Comparison of ENCODE assay signal across 11 cellular contexts in the genomic region with DNA sequence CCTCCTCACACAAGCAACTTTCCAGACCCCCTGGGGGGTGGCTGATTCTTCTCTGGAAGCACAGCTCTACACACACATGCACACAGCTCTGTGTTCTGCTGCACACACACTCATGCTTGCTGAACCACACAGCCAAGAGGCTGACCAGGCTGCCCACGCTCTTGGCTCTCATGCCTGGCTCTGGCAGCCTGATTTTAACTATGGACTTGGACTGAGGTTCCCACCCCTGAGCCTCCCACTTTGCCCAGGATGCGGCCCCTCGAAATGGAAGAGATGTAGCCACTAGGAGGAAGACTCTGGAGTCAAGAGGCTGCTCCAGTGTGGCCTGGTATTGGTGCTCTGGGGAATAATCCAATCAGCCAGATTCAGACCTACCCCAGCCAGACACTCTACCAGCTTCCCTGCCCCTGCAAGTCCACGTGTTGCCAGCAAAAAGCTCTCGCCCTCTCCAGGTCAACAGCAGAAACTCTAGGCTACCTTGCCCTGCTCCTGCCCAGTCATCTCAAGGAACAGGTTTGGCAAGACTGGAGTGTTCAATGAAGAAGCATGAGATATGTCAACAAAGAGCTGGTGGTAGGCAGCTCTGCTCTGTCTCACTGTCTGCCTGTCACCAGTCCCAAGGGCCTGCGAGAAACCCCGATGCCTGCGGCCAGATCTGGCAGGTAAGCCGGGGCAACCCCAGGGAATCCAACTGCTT. TPM values are rescaled to one million over a fixed set of nuclear protein-coding genes. Genes with fewer than 3 reads are reported as not detected.
A peak's percentile ranks its signal among the peaks of the same experiment; 100 is the strongest.
DNase-seq lines count a peak whose midpoint lies in the region; ATAC-seq and TF ChIP-seq lines count a peak whose summit lies in the region.
"Had no signal": no experiment of that assay in that cellular context is flagged by ENCODE, and none has a peak within 500 bp of the region (broad histone marks: within the 10 kb centered on the region; RNA-seq: fewer than 3 reads in every experiment).

No MANE protein-coding gene starts in this region.

- no peaks in the 10 kb centered on the region for H3K27me3 Mint-ChIP-seq in activated T-helper 1 cell treated with anti-CD3 and anti-CD28 coated beads, Interleukin-12 subunit alpha, Interleukin-12 subunit beta, Interleukin-2, Interleukin-4 antibody, amounts not matched to agents 30 ng/mL and 10 ng/mL and 1 ng/mL, durations not matched to agents 14 hours and 24 hours and 36 hours (ENCODE audit: insufficient read depth)
- H3K27me3 Mint-ChIP-seq in memory B cell = no peaks in the 10 kb centered on the region

- H3K9me3 Mint-ChIP-seq in activated T-helper 1 cell treated with anti-CD3 and anti-CD28 coated beads, Interleukin-12 subunit alpha, Interleukin-12 subunit beta, Interleukin-2, Interleukin-4 antibody, amounts not matched to agents 30 ng/mL and 10 ng/mL and 1 ng/mL, durations not matched to agents 14 hours and 24 hours and 36 hours = no peaks in the 10 kb centered on the region
- H3K9me3 Mint-ChIP-seq in memory B cell = no peaks in the 10 kb centered on the region

- no peaks in the 10 kb centered on the region for H3K9me3 ChIP-seq in left ventricle myocardium inferior (replicated peaks)
- no peaks in the 10 kb centered on the region for H3K9me3 ChIP-seq in right atrium auricular region

- H3K4me3 ChIP-seq in left ventricle myocardium inferior = no peak overlapping the region
- no peak overlapping the region for H3K4me3 ChIP-seq in right atrium auricular region

- H3K27ac ChIP-seq in left ventricle myocardium inferior (replicated peaks) (peak overlapping the region; percentile 87), right atrium auricular region (no peak overlapping the region)

- peak overlapping the region; percentile 23 for H3K27ac Mint-ChIP-seq in activated T-helper 1 cell treated with anti-CD3 and anti-CD28 coated beads, Interleukin-12 subunit alpha, Interleukin-12 subunit beta, Interleukin-2, Interleukin-4 antibody, amounts not matched to agents 30 ng/mL and 10 ng/mL and 1 ng/mL, durations not matched to agents 14 hours and 24 hours and 36 hours
- peak overlapping the region; percentile 53 for H3K27ac Mint-ChIP-seq in memory B cell

- peaks cover 77% of the 10 kb centered on the region for H3K36me3 ChIP-seq in left ventricle myocardium inferior
- peaks cover 72% of the 10 kb centered on the region for H3K36me3 ChIP-seq in right atrium auricular region

- ATAC-seq in memory B cell (ENCODE audit: low read depth) = no peak
- no peak for ATAC-seq in HG02798 (IDR thresholded peaks at IDR 0.05; ENCODE audit: poor library complexity, unreplicated experiment)
- no peak for ATAC-seq in GM18517 (IDR thresholded peaks at IDR 0.05; ENCODE audit: unreplicated experiment)

- no peak for DNase-seq in left ventricle myocardium inferior
- no peak for DNase-seq in right atrium auricular region (ENCODE audit: low spot score)
- no peak for DNase-seq in activated T-helper 1 cell treated with anti-CD3 and anti-CD28 coated beads, Interleukin-12 subunit alpha, Interleukin-12 subunit beta, Interleukin-2, Interleukin-4 antibody, amounts not matched to agents 30 ng/mL and 10 ng/mL and 1 ng/mL, durations not matched to agents 14 hours and 24 hours and 36 hours (ENCODE audit: low spot score)
- DNase-seq in memory B cell (ENCODE audit: low spot score in 2 of 2) = no peak
- DNase-seq in activated effector memory CD4-positive, alpha-beta T cell treated with Interleukin-2 at 50 U/mL for 16 hours = no peak
- no peak for DNase-seq in T-helper 9 cell
- DNase-seq: mesenchymal stem cell, NCI-H2081 had no signal

- peaks cover 57% of the 10 kb centered on the region for H3K4me1 Mint-ChIP-seq in activated T-helper 1 cell treated with anti-CD3 and anti-CD28 coated beads, Interleukin-12 subunit alpha, Interleukin-12 subunit beta, Interleukin-2, Interleukin-4 antibody, amounts not matched to agents 30 ng/mL and 10 ng/mL and 1 ng/mL, durations not matched to agents 14 hours and 24 hours and 36 hours (ENCODE audit: low read depth)
- H3K4me1 Mint-ChIP-seq in memory B cell = peaks cover 24% of the 10 kb centered on the region

- H3K4me1 ChIP-seq in left ventricle myocardium inferior (peaks cover 57% of the 10 kb centered on the region), right atrium auricular region (peaks cover 0 to 28% of the 10 kb centered on the region in 2 donors)

- intact Hi-C loops in left ventricle myocardium inferior (cut with micrococcal nuclease) = no loop called here
- intact Hi-C loops in activated T-helper 1 cell treated with anti-CD3 and anti-CD28 coated beads, Interleukin-12 subunit alpha, Interleukin-12 subunit beta, Interleukin-2, Interleukin-4 antibody, amounts not matched to agents 30 ng/mL and 10 ng/mL and 1 ng/mL, durations not matched to agents 14 hours and 24 hours and 36 hours (cut with micrococcal nuclease) = no loop called here

- no peak overlapping the region for H3K4me3 Mint-ChIP-seq in activated T-helper 1 cell treated with anti-CD3 and anti-CD28 coated beads, Interleukin-12 subunit alpha, Interleukin-12 subunit beta, Interleukin-2, Interleukin-4 antibody, amounts not matched to agents 30 ng/mL and 10 ng/mL and 1 ng/mL, durations not matched to agents 14 hours and 24 hours and 36 hours
- no peak overlapping the region for H3K4me3 Mint-ChIP-seq in memory B cell

- H3K27me3 ChIP-seq in left ventricle myocardium inferior (ENCODE audit: low read depth) (no peaks in the 10 kb centered on the region), right atrium auricular region (no peaks in the 10 kb centered on the region)

- no peak for TF ChIP-seq CTCF in left ventricle myocardium inferior (IDR thresholded peaks at IDR 0.05; ENCODE audit: borderline replicate concordance)
- no peak for TF ChIP-seq CTCF in right atrium auricular region (IDR thresholded peaks at IDR 0.05)

- H3K36me3 Mint-ChIP-seq in activated T-helper 1 cell treated with anti-CD3 and anti-CD28 coated beads, Interleukin-12 subunit alpha, Interleukin-12 subunit beta, Interleukin-2, Interleukin-4 antibody, amounts not matched to agents 30 ng/mL and 10 ng/mL and 1 ng/mL, durations not matched to agents 14 hours and 24 hours and 36 hours (ENCODE audit: low read depth) = peaks cover 30% of the 10 kb centered on the region
- H3K36me3 Mint-ChIP-seq in memory B cell = peaks cover 29% of the 10 kb centered on the region

RNA-seq across cellular contexts. Expression of a gene that starts 8.8 kb away (rescaled TPM):
- total RNA-seq in left ventricle myocardium inferior (6.5 TPM), right atrium auricular region (10 to 100 TPM in 1 of 2 donors, 1 to 10 TPM in 1; 8.1 to 12.5 TPM)
- 5.6 and 8.8 TPM in 2 replicates for total RNA-seq in activated T-helper 1 cell treated with anti-CD3 and anti-CD28 coated beads, Interleukin-12 subunit alpha, Interleukin-12 subunit beta, Interleukin-2, Interleukin-4 antibody, amounts not matched to agents 30 ng/mL and 10 ng/mL and 1 ng/mL, durations not matched to agents 14 hours and 24 hours and 36 hours

RNA-seq across cellular contexts. Expression of a gene that starts 28.6 kb away (rescaled TPM):
- total RNA-seq in left ventricle myocardium inferior = 5.8 TPM
- 1 to 10 TPM; 5.9 to 9.3 TPM for total RNA-seq in right atrium auricular region
- 17.3 and 24.9 TPM in 2 replicates for total RNA-seq in activated T-helper 1 cell treated with anti-CD3 and anti-CD28 coated beads, Interleukin-12 subunit alpha, Interleukin-12 subunit beta, Interleukin-2, Interleukin-4 antibody, amounts not matched to agents 30 ng/mL and 10 ng/mL and 1 ng/mL, durations not matched to agents 14 hours and 24 hours and 36 hours

RNA-seq across cellular contexts. Expression of a gene that starts 31.5 kb away (rescaled TPM):
- total RNA-seq in left ventricle myocardium inferior (not detected), right atrium auricular region (1 to 10 TPM in 1 of 2 donors, under 1 TPM in 1; 0.63 to 1.6 TPM)
- total RNA-seq in activated T-helper 1 cell treated with anti-CD3 and anti-CD28 coated beads, Interleukin-12 subunit alpha, Interleukin-12 subunit beta, Interleukin-2, Interleukin-4 antibody, amounts not matched to agents 30 ng/mL and 10 ng/mL and 1 ng/mL, durations not matched to agents 14 hours and 24 hours and 36 hours = 76.7 and 78.3 TPM in 2 replicates
- total RNA-seq: HT1080 had no signal

RNA-seq across cellular contexts. Expression of a gene that starts 51.6 kb away (rescaled TPM):
- 0.16 TPM for total RNA-seq in left ventricle myocardium inferior
- 1 to 10 TPM in 1 of 2 donors, under 1 TPM in 1; 0.79 to 8.9 TPM for total RNA-seq in right atrium auricular region
- total RNA-seq in activated T-helper 1 cell treated with anti-CD3 and anti-CD28 coated beads, Interleukin-12 subunit alpha, Interleukin-12 subunit beta, Interleukin-2, Interleukin-4 antibody, amounts not matched to agents 30 ng/mL and 10 ng/mL and 1 ng/mL, durations not matched to agents 14 hours and 24 hours and 36 hours = 450 and 455 TPM in 2 replicates

RNA-seq across cellular contexts. Expression of a gene that starts 58.5 kb away (rescaled TPM):
- total RNA-seq in left ventricle myocardium inferior = 89.2 TPM
- 10 to 100 TPM; 52.3 to 81.1 TPM for total RNA-seq in right atrium auricular region
- 308 and 310 TPM in 2 replicates for total RNA-seq in activated T-helper 1 cell treated with anti-CD3 and anti-CD28 coated beads, Interleukin-12 subunit alpha, Interleukin-12 subunit beta, Interleukin-2, Interleukin-4 antibody, amounts not matched to agents 30 ng/mL and 10 ng/mL and 1 ng/mL, durations not matched to agents 14 hours and 24 hours and 36 hours

Comparison
In these comparisons a context has a peak if more than half of its experiments do, and no peak if none do; other contexts are left out.
1. RNA of a gene that starts 31.5 kb away (total RNA-seq): 76.7 to 78.3 TPM in activated T-helper 1 cell treated with anti-CD3 and anti-CD28 coated beads, Interleukin-12 subunit alpha, Interleukin-12 subunit beta, Interleukin-2, Interleukin-4 antibody, amounts not matched to agents 30 ng/mL and 10 ng/mL and 1 ng/mL, durations not matched to agents 14 hours and 24 hours and 36 hours; 0.63 to 1.6 TPM in right atrium auricular region and not detected in left ventricle myocardium inferior (single experiment); every median in the first group is over 10 times any median in the second.